In the genomic region with DNA sequence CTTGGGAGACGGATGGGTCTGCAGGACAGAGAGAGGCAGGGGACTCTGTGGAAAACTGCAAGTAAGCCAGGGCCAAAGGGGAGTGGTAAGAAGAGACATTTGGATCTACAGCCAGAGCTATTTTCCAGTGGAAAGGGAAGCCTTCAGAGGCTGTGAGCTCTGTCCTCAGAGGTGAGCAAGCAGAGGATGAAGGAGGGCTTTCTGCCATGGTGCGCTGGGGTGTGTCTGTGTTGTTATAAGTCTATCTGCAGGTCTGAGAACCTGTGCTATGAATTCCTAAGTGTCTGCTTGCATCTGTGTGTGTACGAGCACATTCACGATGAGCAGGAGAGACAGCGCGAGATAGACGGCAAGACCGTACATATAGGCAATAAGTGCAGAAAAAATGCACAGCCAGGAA, we compare ENCODE assay signal across 1 cellular context.
TF ChIP-seq lines count a peak whose summit lies in the region.

No MANE protein-coding gene starts in this region.

TF ChIP-seq in A549, 52 proteins besides CTCF, POLR2A, EP300 and RAD21 (continued from another document):
- no peak for TF ChIP-seq EHMT2 (IDR thresholded peaks at IDR 0.05; ENCODE audit: low read depth)
- no peak for TF ChIP-seq NR3C1 (IDR thresholded peaks at IDR 0.05)
